Comparison of ENCODE assay signal across 1 cellular context in the genomic region with DNA sequence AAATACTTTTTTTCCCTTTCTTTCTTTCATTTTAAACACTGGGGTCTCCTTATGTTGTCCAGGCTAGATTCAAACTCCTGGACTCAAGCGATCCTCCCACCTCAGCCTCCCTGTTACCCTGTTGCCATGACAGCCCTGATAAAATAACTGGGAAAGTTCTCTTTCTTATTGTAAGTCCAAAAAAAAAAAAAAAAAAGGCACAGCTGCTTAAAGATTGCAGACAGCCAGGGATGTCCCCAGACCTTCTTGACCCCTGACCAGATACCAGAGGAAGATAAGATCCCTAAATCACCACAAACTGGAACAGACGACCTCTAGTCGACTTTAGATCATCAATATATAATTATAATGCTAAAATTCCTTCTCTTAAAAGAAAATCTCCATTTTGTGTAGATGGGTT.
TF ChIP-seq lines count a peak whose summit lies in the region.

No MANE protein-coding gene starts in this region.

TF ChIP-seq in H1, 55 proteins besides CTCF, POLR2A, EP300 and RAD21:
- no peak for TF ChIP-seq NRF1 (IDR thresholded peaks at IDR 0.05; ENCODE audit: low read depth, low read length)
